In genomic region chr6:150898390-150899170, GRCh38 we compare ENCODE assay signal across 13 cellular contexts. TPM values are rescaled to one million over a fixed set of nuclear protein-coding genes. Genes with fewer than 3 reads are reported as not detected.
DNase-seq lines count a peak whose midpoint lies in the region; ATAC-seq and TF ChIP-seq lines count a peak whose summit lies in the region.
"Had no signal": no experiment of that assay in that cellular context is flagged by ENCODE, and none has a peak within 500 bp of the region (broad histone marks: within the 10 kb centered on the region; RNA-seq: fewer than 3 reads in every experiment).

No MANE protein-coding gene starts in this region.

- peak overlapping the region; percentile 17 for H3K4me2 ChIP-seq in GM23248 (ENCODE audit: unreplicated experiment)

- 32 to 34% methylated on average over 11 of the region's 11 CpGs for WGBS in GM23248 (ENCODE audit: low coverage in 1 of 2, low lambda C conversion rate in 2 of 2, missing lambda C conversion rate in 2 of 2), 2 experiments
- WGBS in heart right ventricle, 2 donors, result 84% methylated on average over 11 of the region's 11 CpGs

- H4K20me1 ChIP-seq in GM23248 (ENCODE audit: insufficient read depth), result no peaks in the 10 kb centered on the region

- ATAC-seq in heart right ventricle, result no peak

- no peak overlapping the region for H3K4me3 ChIP-seq in GM23248
- no peak overlapping the region for H3K4me3 ChIP-seq in SJSA1
- H3K4me3 ChIP-seq in heart right ventricle, result no peak overlapping the region
- H3K4me3 ChIP-seq: tibial artery had no signal

- in situ Hi-C loops in GM23248 (cut with MboI), result no loop called here

- intact Hi-C loops in heart right ventricle (cut with DNase I), result loop anchor here in 5 of 10 donors (5.0 to 10.0 kb wide), 4 partner anchors 106 to 576 kb away; no protein-coding TSS in a partner anchor

- peaks cover 44% of the 10 kb centered on the region for H3F3A ChIP-seq in GM23248 (ENCODE audit: insufficient read depth)

- H3K27ac ChIP-seq in GM23248 (peak overlapping the region; percentile 57), SJSA1 (peak overlapping the region; percentile 75), heart right ventricle (no peak overlapping the region)
- H3K27ac ChIP-seq: C4-2B, tibial artery had no signal

- H3K9me2 ChIP-seq in GM23248 (ENCODE audit: insufficient read depth), result no peaks in the 10 kb centered on the region

- H3K36me3 ChIP-seq in GM23248 (ENCODE audit: low read depth), result peaks cover 23% of the 10 kb centered on the region
- peaks cover 32% of the 10 kb centered on the region for H3K36me3 ChIP-seq in SJSA1
- H3K36me3 ChIP-seq in heart right ventricle, result peaks cover 0 to 4% (median 0%) of the 10 kb centered on the region in 9 donors

- DNase-seq in EH (ENCODE audit: low read depth), result peak; percentile 63
- peak; percentile 76 for DNase-seq in GM23248
- DNase-seq in SJSA1 (ENCODE audit: low read depth in 1 of 2, low spot score in 2 of 2), result peak in 1 of 2 experiments; percentile 37
- DNase-seq in kidney tubule cell (ENCODE audit: low spot score), result peak; percentile 19
- DNase-seq in OCI-M1 (lab: John Stamatoyannopoulos, UW), result no peak
- DNase-seq in NCI-H2107 (lab: John Stamatoyannopoulos, UW), result no peak
- DNase-seq in NCI-H1417 (lab: John Stamatoyannopoulos, UW), result no peak
- no peak for DNase-seq in heart right ventricle
- DNase-seq: activated naive CD8-positive, alpha-beta T cell treated with anti-CD3 and anti-CD28 coated beads, Interleukin-2, amount 10 ng/mL, durations not matched to agents 7 days and 5 days; NCI-H1694; T-helper 2 cell; tibial artery had no signal

- H3K4me1 ChIP-seq in GM23248 (ENCODE audit: insufficient read depth) (peaks cover 62% of the 10 kb centered on the region), SJSA1 (replicated peaks) (peaks cover 21% of the 10 kb centered on the region), heart right ventricle (peaks cover 0 to 26% (median 10%) of the 10 kb centered on the region in 9 donors)

- H3K9ac ChIP-seq in GM23248, result peak overlapping the region; percentile 36; the same call in 1 of the 2 replicates

- TF ChIP-seq CTCF in heart right ventricle (IDR thresholded peaks at IDR 0.05), result no peak

- H2AFZ ChIP-seq in GM23248, result no peak overlapping the region

- peaks cover 28% of the 10 kb centered on the region for H3K79me2 ChIP-seq in GM23248 (ENCODE audit: insufficient read depth)

- H3K9me3 ChIP-seq in GM23248 (ENCODE audit: low read depth) (no peaks in the 10 kb centered on the region), SJSA1 (replicated peaks) (no peaks in the 10 kb centered on the region), heart right ventricle (no peaks in the 10 kb centered on the region)
- H3K9me3 ChIP-seq: tibial artery had no signal

- no peaks in the 10 kb centered on the region for H3K27me3 ChIP-seq in GM23248 (replicated peaks; ENCODE audit: insufficient read depth)
- no peaks in the 10 kb centered on the region for H3K27me3 ChIP-seq in SJSA1 (replicated peaks)
- H3K27me3 ChIP-seq in heart right ventricle, result no peaks in the 10 kb centered on the region
- H3K27me3 ChIP-seq: tibial artery had no signal

RNA-seq across cellular contexts. Expression of gene MTHFD1L, which starts 33.1 kb away (rescaled TPM):
- 57.6 and 68.7 TPM in 2 replicates for total RNA-seq in GM23248 (2014; rRNA removed; shearing (Covaris generic))
- polyA plus RNA-seq in GM23248 (2016; fragmentation: Nextera tagmentation; extraction: Ambion mirVana) (96.8 and 99.6 TPM in 2 replicates), heart right ventricle (10 to 100 TPM in 1 of 2 donors, 1 to 10 TPM in 1; 1.7 to 10.8 TPM)
- total RNA-seq in SJSA1 (2014; rRNA removed; shearing (Covaris generic)), result 24.8 and 25.4 TPM in 2 replicates
- 10 to 100 TPM in 1 of 10 donors, 1 to 10 TPM in 9; 1.2 to 10.6 (median 3.8) TPM for total RNA-seq in heart right ventricle

Comparison
In these comparisons a context has a peak if more than half of its experiments do, and no peak if none do; other contexts are left out.
1. DNase-seq: peak in EH (single experiment), GM23248 (single experiment) and kidney tubule cell (single experiment); none in OCI-M1 (single experiment), NCI-H2107 (single experiment), NCI-H1417 (0 of 3) and heart right ventricle (0 of 2).
2. H3K27ac ChIP-seq: peak in GM23248 (single experiment) and SJSA1 (single experiment); none in heart right ventricle (0 of 10).